ENCODE assay signal across 2 cellular contexts in genomic region chr2:150480241-150480640, GRCh38.
A peak's percentile ranks its signal among the peaks of the same experiment; 100 is the strongest.
TF ChIP-seq lines count a peak whose summit lies in the region.

No MANE protein-coding gene starts in this region.

TF ChIP-seq in liver, 16 proteins besides CTCF, POLR2A, EP300 and RAD21:
- TF ChIP-seq REST (IDR thresholded peaks at IDR 0.05) = no peak
- TF ChIP-seq MAX (IDR thresholded peaks at IDR 0.05) = no peak
- no peak for TF ChIP-seq SP1 (IDR thresholded peaks at IDR 0.05)
- no peak for TF ChIP-seq HNF4G (IDR thresholded peaks at IDR 0.05)
- peak in 1 of 2 donors; percentile 5 for TF ChIP-seq HNF4A (conservative IDR thresholded peaks at IDR 0.05)
- no peak for TF ChIP-seq FOXA2 (IDR thresholded peaks at IDR 0.05)
- TF ChIP-seq FOXA1 (IDR thresholded peaks at IDR 0.05) = no peak
- no peak for TF ChIP-seq GABPA (IDR thresholded peaks at IDR 0.05 in 1 of 2, conservative IDR thresholded peaks at IDR 0.05 in 1 of 2)
- TF ChIP-seq RXRA (IDR thresholded peaks at IDR 0.05) = peak; percentile 16 to 22
- no peak for TF ChIP-seq NR2F2 (IDR thresholded peaks at IDR 0.05)
- TF ChIP-seq EGR1 (IDR thresholded peaks at IDR 0.05; ENCODE audit: low read depth in 2 of 2) = no peak
- no peak for TF ChIP-seq YY1 (IDR thresholded peaks at IDR 0.05)

TF ChIP-seq in HepG2, 621 proteins besides CTCF, POLR2A, EP300 and RAD21:
- TF ChIP-seq NAIF1 (CRISPR knock-in tag; IDR thresholded peaks at IDR 0.05; ENCODE audit: borderline replicate concordance) (no peak), SMC3 (IDR thresholded peaks at IDR 0.05; ENCODE audit: low read length) (no peak), NCOA2 (CRISPR knock-in tag; IDR thresholded peaks at IDR 0.05) (no peak), HNRNPL (IDR thresholded peaks at IDR 0.05; ENCODE audit: low read depth, low read length) (no peak), AHDC1 (CRISPR knock-in tag; IDR thresholded peaks at IDR 0.05; ENCODE audit: borderline replicate concordance) (no peak), ZNF792 (CRISPR knock-in tag; IDR thresholded peaks at IDR 0.05) (no peak), ZNF674 (CRISPR knock-in tag; IDR thresholded peaks at IDR 0.05; ENCODE audit: low read depth) (no peak), ATAD3A (CRISPR knock-in tag; IDR thresholded peaks at IDR 0.05) (no peak), NFYB (CRISPR knock-in tag; IDR thresholded peaks at IDR 0.05) (no peak), MLX (CRISPR knock-in tag; IDR thresholded peaks at IDR 0.05) (no peak), ZNF205 (CRISPR knock-in tag; IDR thresholded peaks at IDR 0.05) (no peak), ISX (CRISPR knock-in tag; conservative IDR thresholded peaks at IDR 0.05) (no peak), DBP (CRISPR knock-in tag; IDR thresholded peaks at IDR 0.05; ENCODE audit: not compliant biosample characterization) (no peak)
